Comparison of ENCODE assay signal across 1 cellular context in the genomic region with DNA sequence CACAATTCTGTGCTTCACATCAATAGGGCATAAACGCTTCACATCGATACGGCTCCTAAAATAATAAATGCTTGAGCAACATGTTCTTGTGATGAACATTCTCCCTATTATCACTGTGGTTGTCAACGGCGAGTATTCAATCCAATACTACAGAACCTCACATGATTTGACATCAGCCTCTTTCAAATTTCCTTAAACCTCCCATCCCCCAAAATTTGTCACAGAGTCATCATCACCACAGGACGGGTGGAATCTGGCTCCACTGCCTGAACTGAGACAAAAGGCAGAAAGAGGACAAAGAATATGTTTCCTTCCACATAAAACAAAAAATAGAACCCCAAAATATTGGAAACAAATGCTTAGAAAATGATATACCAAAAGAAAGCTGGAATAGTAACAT.
TF ChIP-seq lines count a peak whose summit lies in the region.

No MANE protein-coding gene starts in this region.

TF ChIP-seq in H1, 55 proteins besides CTCF, POLR2A, EP300 and RAD21:
- TF ChIP-seq NRF1 (IDR thresholded peaks at IDR 0.05; ENCODE audit: low read depth, low read length), result no peak
- 0 out of 2 replicates have a peak, but pooled peaks have one; percentile 6 for TF ChIP-seq TEAD4 (IDR thresholded peaks at IDR 0.05; ENCODE audit: low read depth, low read length)
- TF ChIP-seq, protein P1, sequence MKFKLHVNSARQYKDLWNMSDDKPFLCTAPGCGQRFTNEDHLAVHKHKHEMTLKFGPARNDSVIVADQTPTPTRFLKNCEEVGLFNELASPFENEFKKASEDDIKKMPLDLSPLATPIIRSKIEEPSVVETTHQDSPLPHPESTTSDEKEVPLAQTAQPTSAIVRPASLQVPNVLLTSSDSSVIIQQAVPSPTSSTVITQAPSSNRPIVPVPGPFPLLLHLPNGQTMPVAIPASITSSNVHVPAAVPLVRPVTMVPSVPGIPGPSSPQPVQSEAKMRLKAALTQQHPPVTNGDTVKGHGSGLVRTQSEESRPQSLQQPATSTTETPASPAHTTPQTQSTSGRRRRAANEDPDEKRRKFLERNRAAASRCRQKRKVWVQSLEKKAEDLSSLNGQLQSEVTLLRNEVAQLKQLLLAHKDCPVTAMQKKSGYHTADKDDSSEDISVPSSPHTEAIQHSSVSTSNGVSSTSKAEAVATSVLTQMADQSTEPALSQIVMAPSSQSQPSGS (IDR thresholded peaks at IDR 0.05; ENCODE audit: low read length), result no peak
- TF ChIP-seq SP1 (IDR thresholded peaks at IDR 0.05; ENCODE audit: low read depth, low read length), result 0 out of 2 replicates have a peak, but pooled peaks have one; percentile 15
- no peak for TF ChIP-seq POLR2AphosphoS5 (IDR thresholded peaks at IDR 0.05; ENCODE audit: low read depth, low read length)
- peak; percentile 35; the same call in 1 of the 2 replicates for TF ChIP-seq CREB1 (IDR thresholded peaks at IDR 0.05)
- TF ChIP-seq BACH1 (IDR thresholded peaks at IDR 0.05; ENCODE audit: low read length), result no peak
